ENCODE assay signal across 18 cellular contexts in the genomic region with DNA sequence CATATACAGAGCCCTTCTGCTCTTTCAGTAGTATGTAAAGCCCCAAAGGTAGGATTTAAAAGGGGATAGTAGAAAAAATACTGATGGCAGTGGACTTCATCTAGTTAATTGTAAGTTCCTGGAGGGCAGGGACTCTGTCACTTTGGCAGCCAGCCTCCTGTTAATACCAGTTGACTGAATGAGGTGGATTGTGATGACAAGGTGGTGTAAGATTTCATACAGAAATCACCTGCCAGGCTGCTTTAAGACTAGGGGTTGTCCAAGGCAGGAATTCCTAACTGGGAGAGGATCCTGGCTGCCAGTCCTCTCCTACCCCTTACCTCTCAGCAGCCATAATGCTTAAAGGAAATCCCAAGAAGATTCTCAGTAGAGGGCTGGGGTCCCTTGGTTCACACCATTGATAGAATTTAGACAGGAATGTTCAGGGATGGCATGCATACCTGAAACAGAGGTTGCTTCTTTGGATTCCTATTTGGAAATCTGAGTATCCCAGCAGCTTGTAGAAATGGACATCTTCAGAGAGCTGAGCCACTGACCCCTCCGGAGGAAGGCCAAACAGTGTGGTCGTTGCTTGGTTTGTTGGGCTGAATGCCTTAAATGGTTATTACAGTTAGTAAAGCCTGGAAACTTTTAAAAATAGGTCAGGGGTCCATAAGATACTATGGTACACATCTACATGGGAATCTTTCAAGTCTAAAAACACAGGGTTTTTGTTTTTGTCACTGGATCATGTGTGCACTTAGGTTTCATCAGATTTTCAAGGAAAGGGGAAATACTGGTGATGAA. TPM values are rescaled to one million over a fixed set of nuclear protein-coding genes. Genes with fewer than 3 reads are reported as not detected.
DNase-seq lines count a peak whose midpoint lies in the region; ATAC-seq, FAIRE-seq and TF ChIP-seq lines count a peak whose summit lies in the region.
"Had no signal": no experiment of that assay in that cellular context is flagged by ENCODE, and none has a peak within 500 bp of the region (broad histone marks: within the 10 kb centered on the region; RNA-seq: fewer than 3 reads in every experiment).

No MANE protein-coding gene starts in this region.

- no peak overlapping the region for H2BK12ac ChIP-seq in trophoblast cell (ENCODE audit: low read length)

- POLR2A ChIA-PET in activated B cell treated with CpG ODN at 0.5 μM for 24 hours (lab: Charles Lee): no interaction called here

- H2AK5ac ChIP-seq in trophoblast cell (ENCODE audit: low read length): no peak overlapping the region

- peak overlapping the region; percentile 45 for H2AFZ ChIP-seq in trophoblast cell (ENCODE audit: insufficient read depth, low read length, poor library complexity)

- H3K4me2 ChIP-seq in trophoblast cell (ENCODE audit: low read length): no peak overlapping the region

- no peak overlapping the region for H3K9ac ChIP-seq in trophoblast cell (ENCODE audit: low read length)

- peaks cover 71% of the 10 kb centered on the region for H3K36me3 Mint-ChIP-seq in activated B cell treated with CpG ODN at 0.5 μM for 24 hours (ENCODE audit: low read depth)

- TF ChIP-seq CTCF in activated B cell treated with CpG ODN at 0.5 μM for 24 hours (IDR thresholded peaks at IDR 0.05): no peak
- no peak for TF ChIP-seq CTCF in heart right ventricle (IDR thresholded peaks at IDR 0.05)
- TF ChIP-seq CTCF in gastroesophageal sphincter (IDR thresholded peaks at IDR 0.05): no peak

- no peaks in the 10 kb centered on the region for H3K79me1 ChIP-seq in trophoblast cell (ENCODE audit: low read length)

- intact Hi-C loops in activated B cell treated with CpG ODN at 0.5 μM for 24 hours (cut with micrococcal nuclease): no loop called here
- intact Hi-C loops in heart right ventricle (cut with DNase I): loop anchor here in 5 of 10 donors (5.0 to 10.0 kb wide), 7 partner anchors 49 to 281 kb away; no protein-coding TSS in a partner anchor

- H3K27me3 ChIP-seq in heart right ventricle (no peaks in the 10 kb centered on the region), trophoblast cell (ENCODE audit: insufficient read depth, low read length) (no peaks in the 10 kb centered on the region), gastroesophageal sphincter (no peaks in the 10 kb centered on the region)
- H3K27me3 ChIP-seq: left lung, MG63, vagina had no signal

- H2BK120ac ChIP-seq in trophoblast cell (ENCODE audit: insufficient read depth, low read length, poor library complexity): no peak overlapping the region

- H3K14ac ChIP-seq in trophoblast cell (ENCODE audit: low read length): no peak overlapping the region

- ATAC-seq in activated B cell treated with CpG ODN at 0.5 μM for 24 hours (ENCODE audit: low read depth): no peak
- peak in 4 of 8 donors; percentile 6 to 56 (median 31) for ATAC-seq in heart right ventricle
- ATAC-seq in gastroesophageal sphincter: no peak
- ATAC-seq: left lung had no signal

- no peak overlapping the region for H3K4me3 Mint-ChIP-seq in activated B cell treated with CpG ODN at 0.5 μM for 24 hours
- H3K4me3 Mint-ChIP-seq: dendritic cell treated with granulocyte-macrophage colony-stimulating factor and Interleukin-4, amounts not matched to agents 40 ng/mL and 50 ng/mL, for 4 days had no signal

- H3K27ac ChIP-seq in heart right ventricle: peak overlapping the region in 6 of 10 donors; percentile 14 to 56 (median 36)
- no peak overlapping the region for H3K27ac ChIP-seq in trophoblast cell (ENCODE audit: low read depth, low read length)
- H3K27ac ChIP-seq in gastroesophageal sphincter: peak overlapping the region in 2 of 4 donors; percentile 14 to 38
- H3K27ac ChIP-seq: left lung, vagina had no signal

- H3K18ac ChIP-seq in trophoblast cell (ENCODE audit: low read length): no peak overlapping the region

- H3K4me3 ChIP-seq in heart right ventricle (no peak overlapping the region), trophoblast cell (ENCODE audit: low read depth, low read length) (no peak overlapping the region), gastroesophageal sphincter (no peak overlapping the region)
- H3K4me3 ChIP-seq: left lung, MG63, vagina had no signal

- H3K4me1 Mint-ChIP-seq in activated B cell treated with CpG ODN at 0.5 μM for 24 hours: peaks cover 45% of the 10 kb centered on the region

- no peak for DNase-seq in GM12892 (ENCODE audit: insufficient read length)
- DNase-seq in activated B cell treated with CpG ODN at 0.5 μM for 24 hours: no peak
- no peak for DNase-seq in heart right ventricle
- no peak for DNase-seq in trophoblast cell
- no peak for DNase-seq in HuH-7 (ENCODE audit: low spot score)
- no peak for DNase-seq in cerebellar cortex (ENCODE audit: low spot score)
- DNase-seq: activated CD4-positive, alpha-beta T cell treated with anti-CD3 and anti-CD28 coated beads, Interleukin-2, amount 50 U/mL, for 1 hour; aorta; hypothalamus; MG63; NCI-H2029; NCI-H748 treated with DMSO at 0.1 percent for 48 hours; stimulated activated naive CD4-positive, alpha-beta T cell treated with Interleukin-2 at 50 U/mL for 16 hours had no signal

- 0 out of 2 replicates have a peak, but pooled peaks have one; percentile 20 for TF ChIP-seq POLR2A in GM12892 (IDR thresholded peaks at IDR 0.05; ENCODE audit: low read depth, low read length)
- no peak for TF ChIP-seq POLR2A in gastroesophageal sphincter (IDR thresholded peaks at IDR 0.05)

- H2BK5ac ChIP-seq in trophoblast cell (ENCODE audit: low read depth, low read length, poor library complexity): no peak overlapping the region

- H3K27ac Mint-ChIP-seq in activated B cell treated with CpG ODN at 0.5 μM for 24 hours: peak overlapping the region; percentile 56
- H3K27ac Mint-ChIP-seq: activated T-helper 2 cell treated with anti-CD3 and anti-CD28 coated beads, Interferon-gamma antibody, Interleukin-2, Interleukin-4, amounts not matched to agents 10 μg/mL and 5 μg/mL and 100 μg/mL, durations not matched to agents 14 hours and 24 hours and 36 hours; dendritic cell treated with granulocyte-macrophage colony-stimulating factor and Interleukin-4, amounts not matched to agents 40 ng/mL and 50 ng/mL, for 4 days had no signal

- H3K4me1 ChIP-seq in heart right ventricle (peaks cover 16 to 100% (median 88%) of the 10 kb centered on the region in 9 donors), trophoblast cell (ENCODE audit: control insufficient read depth in 1 of 2, insufficient read depth in 2 of 2, low read length in 2 of 2) (peaks cover 4 to 6% of the 10 kb centered on the region in 2 experiments), gastroesophageal sphincter (peaks cover 8 to 91% (median 43%) of the 10 kb centered on the region in 3 donors)

- H4K8ac ChIP-seq in trophoblast cell (ENCODE audit: low read depth, low read length): no peak overlapping the region

- H3K27me3 Mint-ChIP-seq in activated B cell treated with CpG ODN at 0.5 μM for 24 hours: no peaks in the 10 kb centered on the region
- H3K27me3 Mint-ChIP-seq: dendritic cell treated with granulocyte-macrophage colony-stimulating factor and Interleukin-4, amounts not matched to agents 40 ng/mL and 50 ng/mL, for 4 days had no signal

- no peak overlapping the region for H3K4ac ChIP-seq in trophoblast cell (ENCODE audit: low read depth, low read length)

- H4K91ac ChIP-seq in trophoblast cell (ENCODE audit: low read depth, low read length): no peak overlapping the region

- CTCF ChIA-PET in activated B cell treated with CpG ODN at 0.5 μM for 24 hours (lab: Charles Lee): no interaction called here

- H3K23ac ChIP-seq in trophoblast cell (ENCODE audit: low read length): no peak overlapping the region

- H3K36me3 ChIP-seq in heart right ventricle (peaks cover 0 to 63% (median 11%) of the 10 kb centered on the region in 9 donors), trophoblast cell (ENCODE audit: control insufficient read depth in 1 of 2, insufficient read depth in 2 of 2, low read length in 2 of 2) (peaks cover 21 to 27% of the 10 kb centered on the region in 2 experiments), gastroesophageal sphincter (peaks cover 0 to 24% of the 10 kb centered on the region in 2 donors)

- WGBS in heart right ventricle, 2 donors: 43 to 46% methylated on average over 2 of the region's 2 CpGs
- WGBS in trophoblast cell (ENCODE audit: extremely low coverage, insufficient coverage, insufficient read length): no CpG with 5 or more reads among the region's 2 CpGs
- 38 to 80% methylated on average over 1 to 2 of the region's 2 CpGs for WGBS in gastroesophageal sphincter (ENCODE audit: low coverage in 1 of 2), 2 donors

- TF ChIP-seq EP300 in gastroesophageal sphincter (IDR thresholded peaks at IDR 0.05): no peak

- no peaks in the 10 kb centered on the region for H3K9me3 ChIP-seq in heart right ventricle
- peaks cover 2% of the 10 kb centered on the region for H3K9me3 ChIP-seq in trophoblast cell (ENCODE audit: insufficient read depth, low read depth, low read length)
- H3K9me3 ChIP-seq in gastroesophageal sphincter: no peaks in the 10 kb centered on the region
- H3K9me3 ChIP-seq: left lung, MG63, vagina had no signal

- no peaks in the 10 kb centered on the region for H3K9me3 Mint-ChIP-seq in activated B cell treated with CpG ODN at 0.5 μM for 24 hours
- H3K9me3 Mint-ChIP-seq: activated T-helper 2 cell treated with anti-CD3 and anti-CD28 coated beads, Interferon-gamma antibody, Interleukin-2, Interleukin-4, amounts not matched to agents 10 μg/mL and 5 μg/mL and 100 μg/mL, durations not matched to agents 14 hours and 24 hours and 36 hours; dendritic cell treated with granulocyte-macrophage colony-stimulating factor and Interleukin-4, amounts not matched to agents 40 ng/mL and 50 ng/mL, for 4 days had no signal

- peaks cover 8% of the 10 kb centered on the region for H3K79me2 ChIP-seq in trophoblast cell (ENCODE audit: control insufficient read depth, insufficient read depth, low read length, poor library complexity)

- no peak overlapping the region for H4K12ac ChIP-seq in trophoblast cell (ENCODE audit: low read depth, low read length)

- no peak for FAIRE-seq in GM12892 (lab: Jason Lieb, UNC)

RNA-seq across cellular contexts. Expression of gene DYRK2, which starts 7.5 kb away (rescaled TPM):
- polyA plus RNA-seq in GM12892 (2012; ENCODE audit: missing spikeins): 10.6 TPM
- 37.6 and 40.3 TPM in 2 replicates for total RNA-seq in activated B cell treated with CpG ODN at 0.5 μM for 24 hours
- 10 to 100 TPM; 30.0 to 55.8 (median 44.2) TPM for total RNA-seq in heart right ventricle
- 10 to 100 TPM in 1 of 2 donors, 1 to 10 TPM in 1; 6.4 to 10.1 TPM for polyA plus RNA-seq in heart right ventricle
- 17.2 TPM in 2 replicates for polyA plus RNA-seq in trophoblast cell (2013)
- total RNA-seq in gastroesophageal sphincter: 10 to 100 TPM; 24.0 to 58.2 (median 32.2) TPM
